ENCODE assay signal across 1 cellular context in the genomic region with DNA sequence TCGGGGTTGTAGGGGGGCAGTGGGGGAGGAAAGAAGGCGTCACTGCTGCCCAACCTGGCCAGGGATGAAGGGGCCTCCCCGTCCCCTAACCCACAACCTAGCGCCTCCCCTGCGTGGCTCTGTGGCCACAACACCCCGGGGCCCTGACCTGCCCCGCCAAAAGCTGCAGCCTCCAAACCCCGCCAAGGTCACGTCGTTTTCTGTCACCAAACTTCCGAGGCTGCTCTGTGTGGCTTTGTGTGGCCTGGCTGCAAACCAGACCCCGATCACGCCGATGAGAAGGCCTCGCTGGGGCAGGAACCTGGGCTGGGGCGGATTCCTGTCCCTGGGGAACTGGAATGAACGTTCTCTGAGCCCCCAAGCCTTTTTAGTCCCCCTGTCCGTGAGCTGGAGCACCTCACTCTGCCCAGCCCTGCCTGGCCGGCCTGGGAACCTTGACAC.
TF ChIP-seq lines count a peak whose summit lies in the region.

No MANE protein-coding gene starts in this region.

TF ChIP-seq in H1, 55 proteins besides CTCF, POLR2A, EP300 and RAD21:
- TF ChIP-seq CHD1 (IDR thresholded peaks at IDR 0.05; ENCODE audit: low read depth, low read length) (no peak), KDM1A (IDR thresholded peaks at IDR 0.05; ENCODE audit: borderline replicate concordance, low read length) (no peak), BACH1 (IDR thresholded peaks at IDR 0.05; ENCODE audit: low read length) (no peak), TEAD4 (IDR thresholded peaks at IDR 0.05; ENCODE audit: low read depth, low read length) (no peak), GTF2F1 (IDR thresholded peaks at IDR 0.05; ENCODE audit: borderline replicate concordance, low read depth, low read length) (no peak), CBX8 (IDR thresholded peaks at IDR 0.05; ENCODE audit: borderline replicate concordance, low read depth, low read length) (no peak), KDM4A (IDR thresholded peaks at IDR 0.05; ENCODE audit: low read depth, low read length, severe bottlenecking) (no peak)
